Comparison of ENCODE assay signal across 8 cellular contexts in the genomic region with DNA sequence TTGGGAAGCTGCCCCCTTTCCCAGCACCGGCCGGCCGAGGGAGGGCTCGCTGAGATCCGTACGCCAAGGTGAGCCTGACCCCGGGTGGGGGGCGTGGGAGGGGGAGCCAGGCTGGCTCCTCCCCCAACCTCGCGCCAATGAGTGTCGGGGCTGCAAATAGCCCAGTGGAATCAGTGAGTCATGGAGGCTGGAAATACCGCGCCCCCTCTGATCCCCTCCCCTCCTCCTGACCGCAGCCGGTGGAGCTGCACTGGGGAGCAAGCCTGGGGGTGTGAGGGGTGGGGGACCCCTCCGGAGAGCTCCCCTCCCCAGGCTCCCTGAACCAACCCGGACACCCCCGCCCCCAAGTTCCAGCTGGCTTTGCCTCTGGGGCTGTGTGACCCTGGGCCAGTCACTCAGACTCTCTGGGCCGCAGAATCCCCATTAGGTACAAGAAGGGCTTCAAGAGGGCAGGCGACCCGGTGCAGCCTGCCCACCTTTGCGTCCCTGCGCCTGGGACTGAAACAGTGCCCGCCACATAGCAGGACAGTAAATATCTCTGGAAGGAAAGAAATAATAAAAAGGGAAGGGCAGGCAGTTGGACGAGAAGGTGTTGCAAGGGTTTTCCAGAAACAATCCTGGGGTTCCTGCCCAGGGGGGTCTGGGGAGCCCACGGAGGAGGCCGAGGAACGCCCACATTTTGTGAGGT. TPM values are rescaled to one million over a fixed set of nuclear protein-coding genes. Genes with fewer than 3 reads are reported as not detected.
DNase-seq lines count a peak whose midpoint lies in the region; ATAC-seq and FAIRE-seq lines count a peak whose summit lies in the region.

No MANE protein-coding gene starts in this region.

- H3K4me3 ChIP-seq in right cardiac atrium (ENCODE audit: low read length) (no peak overlapping the region), skeletal muscle satellite cell (ENCODE audit: low read length) (peak overlapping the region; percentile 37)

- no peaks in the 10 kb centered on the region for H3K27me3 ChIP-seq in right cardiac atrium (ENCODE audit: control insufficient read depth, insufficient read depth)
- H3K27me3 ChIP-seq in skeletal muscle satellite cell (ENCODE audit: control insufficient read depth, insufficient read depth, low read length) = no peaks in the 10 kb centered on the region

- H3K9me3 ChIP-seq in right cardiac atrium (ENCODE audit: control insufficient read depth, low read length) (no peaks in the 10 kb centered on the region), skeletal muscle satellite cell (replicated peaks; ENCODE audit: low read length) (no peaks in the 10 kb centered on the region)

- no peaks in the 10 kb centered on the region for H3K36me3 ChIP-seq in skeletal muscle satellite cell (ENCODE audit: insufficient read depth, low read length)

- ATAC-seq in right cardiac atrium (peak; percentile 47 to 50), GM19035 (IDR thresholded peaks at IDR 0.05; ENCODE audit: unreplicated experiment) (no peak), GM19324 (IDR thresholded peaks at IDR 0.05; ENCODE audit: low FRiP score, unreplicated experiment) (no peak)

- 14% methylated on average over 28 of the region's 28 CpGs for WGBS in right cardiac atrium

- peak overlapping the region; percentile 99 for H3K27ac ChIP-seq in right cardiac atrium (ENCODE audit: low read length)

- H3K9ac ChIP-seq in skeletal muscle satellite cell (ENCODE audit: low read depth, low read length) = peak overlapping the region; percentile 57

- intact Hi-C loops in right cardiac atrium (cut with DNase I) = loop anchor here in 1 of 4 donors (5.0 kb wide), 1 partner anchor 39 kb away; no protein-coding TSS in a partner anchor

- DNase-seq in GM19239 (ENCODE audit: insufficient read length, low spot score) (no peak), NOMO-1 (lab: John Stamatoyannopoulos, UW; ENCODE audit: unreplicated experiment in 2 of 2) (peak; percentile 64 to 75), right cardiac atrium (peak; percentile 77 to 91 (median 81)), Ammon's horn (ENCODE audit: low spot score) (no peak)
- DNase-seq in activated naive CD4-positive, alpha-beta T cell treated with anti-CD3 and anti-CD28 coated beads, Interleukin-2, amount 50 U/mL, for 16 hours = peak; percentile 62

- H3K4me1 ChIP-seq in right cardiac atrium (ENCODE audit: control insufficient read depth, insufficient read depth, low read length) (peaks cover 2% of the 10 kb centered on the region), skeletal muscle satellite cell (ENCODE audit: control insufficient read depth, insufficient read depth, low read length) (peaks cover 61% of the 10 kb centered on the region)

- peak; percentile 23 for FAIRE-seq in GM19239 (lab: Jason Lieb, UNC)

- H3K4me2 ChIP-seq in skeletal muscle satellite cell (ENCODE audit: low read length) = peak overlapping the region; percentile 38

RNA-seq across cellular contexts. Expression of gene HSPB7, which starts 4.5 kb away (rescaled TPM):
- 1,000 to 10,000 TPM; 2,213 to 3,018 (median 2,419) TPM for total RNA-seq in right cardiac atrium
- 3,985 TPM for polyA plus RNA-seq in right cardiac atrium
- total RNA-seq in skeletal muscle satellite cell (2012; rRNA removed) = 0.51 and 5.9 TPM in 2 replicates

RNA-seq across cellular contexts. Expression of gene CLCNKA, which starts 8.5 kb away (rescaled TPM):
- under 1 TPM; 0.31 to 0.93 (median 0.64) TPM for total RNA-seq in right cardiac atrium
- polyA plus RNA-seq in right cardiac atrium = 0.52 TPM
- total RNA-seq in skeletal muscle satellite cell (2012; rRNA removed) = not detected in 2 replicates

RNA-seq across cellular contexts. Expression of gene SRARP, which starts 9.3 kb away (rescaled TPM):
- total RNA-seq in right cardiac atrium = under 1 TPM in 3 of 4 donors, not detected in 1; 0.09 to 0.37 (median 0.14) TPM
- 0.77 TPM for polyA plus RNA-seq in right cardiac atrium
- total RNA-seq in skeletal muscle satellite cell (2012; rRNA removed) = not detected in 2 replicates

RNA-seq across cellular contexts. Expression of gene CLCNKB, which starts 30.2 kb away (rescaled TPM):
- 1 to 10 TPM; 1.9 to 4.7 (median 4.1) TPM for total RNA-seq in right cardiac atrium
- 3.4 TPM for polyA plus RNA-seq in right cardiac atrium
- not detected in 2 replicates for total RNA-seq in skeletal muscle satellite cell (2012; rRNA removed)

RNA-seq across cellular contexts. Expression of gene ZBTB17, which starts 37.5 kb away (rescaled TPM):
- total RNA-seq in right cardiac atrium = 10 to 100 TPM; 22.8 to 27.0 (median 24.0) TPM
- polyA plus RNA-seq in right cardiac atrium = 22.1 TPM
- total RNA-seq in skeletal muscle satellite cell (2012; rRNA removed) = 23.8 and 26.0 TPM in 2 replicates

Comparison
In these comparisons a context has a peak if more than half of its experiments do, and no peak if none do; other contexts are left out.
1. DNase-seq: peak in NOMO-1 (2 of 2), activated naive CD4-positive, alpha-beta T cell treated with anti-CD3 and anti-CD28 coated beads, Interleukin-2, amount 50 U/mL, for 16 hours (single experiment) and right cardiac atrium (3 of 3); none in GM19239 (single experiment) and Ammon's horn (single experiment).
2. ATAC-seq: peak in right cardiac atrium (2 of 2); none in GM19035 (single experiment) and GM19324 (single experiment).